24 cellular contexts compared by ENCODE assay signal in genomic region chr3:195762611-195763247, GRCh38. TPM values are rescaled to one million over a fixed set of nuclear protein-coding genes. Genes with fewer than 3 reads are reported as not detected.
"Had no signal": no experiment of that assay in that cellular context is flagged by ENCODE, and none has a peak within 500 bp of the region (broad histone marks: within the 10 kb centered on the region; RNA-seq: fewer than 3 reads in every experiment).

No MANE protein-coding gene starts in this region.

- H3K27me3 ChIP-seq: body of pancreas, cardiac muscle cell, right lobe of liver, testis, uterus had no signal

- H3K9me3 ChIP-seq: body of pancreas, right lobe of liver, testis, uterus had no signal

- ATAC-seq: activated CD4-positive, CD25-positive, alpha-beta regulatory T cell treated with anti-CD3 and anti-CD28 coated beads, Interleukin-2, amount 50 U/mL, for 24 hours; body of pancreas; foreskin keratinocyte; left ventricle myocardium superior had no signal

- DNase-seq: activated CD4-positive, alpha-beta memory T cell treated with anti-CD3 and anti-CD28 coated beads, Interleukin-2, amount 10 ng/mL, durations not matched to agents 7 days and 5 days; activated CD4-positive, alpha-beta T cell treated with anti-CD3 and anti-CD28 coated beads, Interleukin-2, amount 10 ng/mL, durations not matched to agents 24 days and 14 days; activated gamma-delta T cell; activated naive CD4-positive, alpha-beta T cell treated with anti-CD3 and anti-CD28 coated beads, Interleukin-2, amount 50 U/mL, for 16 hours; anterior cingulate cortex; body of pancreas; effector CD8-positive, alpha-beta T cell; foreskin keratinocyte; immature natural killer cell; kidney glomerular epithelial cell; left ventricle myocardium superior; nephron progenitor cell; nucleus accumbens; stimulated activated CD4-positive, alpha-beta T cell treated with anti-CD3 and anti-CD28 coated beads, Interleukin-2, amount 100 ng/mL, for 24 hours; testis; trophoblast cell; uterus had no signal

- H3K4me3 ChIP-seq: body of pancreas, cardiac muscle cell, right lobe of liver, skin epidermis, uterus had no signal

- H3K4me1 ChIP-seq: body of pancreas, foreskin keratinocyte, right lobe of liver, uterus had no signal

- H3K27ac ChIP-seq: body of pancreas, cardiac muscle cell, foreskin keratinocyte, right lobe of liver, skin epidermis, testis, uterus, VCaP had no signal

- H3K36me3 ChIP-seq: cardiac muscle cell, right lobe of liver, uterus had no signal

RNA-seq across cellular contexts. Expression of gene MUC20, which starts 42.0 kb away (rescaled TPM):
- total RNA-seq: glomerular endothelial cell had no signal

RNA-seq across cellular contexts. Expression of gene MUC4, which starts 49.0 kb away (rescaled TPM):
- total RNA-seq: body of pancreas, cardiac muscle cell, chondrocyte, foreskin keratinocyte, left ventricle myocardium superior had no signal
- polyA plus RNA-seq: foreskin keratinocyte had no signal
